ENCODE assay signal across 21 cellular contexts in the genomic region with DNA sequence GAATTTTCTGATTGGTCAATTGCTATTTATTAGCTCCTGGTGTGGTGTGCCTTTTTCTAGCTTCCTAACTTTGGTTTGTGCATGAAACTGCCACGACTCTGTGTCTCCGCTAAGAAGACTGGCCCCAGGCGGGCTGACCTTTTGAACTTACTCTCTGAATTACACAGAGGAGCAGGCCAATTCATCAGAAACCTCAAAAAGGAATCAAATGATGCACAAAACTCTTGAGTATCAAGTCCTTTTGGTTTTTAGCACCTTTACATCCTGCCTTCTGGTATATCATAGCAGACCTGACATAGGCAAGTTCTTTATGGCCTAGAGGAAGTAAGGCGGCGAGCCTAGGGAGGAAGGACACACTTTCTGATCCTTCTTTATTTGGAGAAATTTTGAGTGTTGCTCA. TPM values are rescaled to one million over a fixed set of nuclear protein-coding genes. Genes with fewer than 3 reads are reported as not detected.
A peak's percentile ranks its signal among the peaks of the same experiment; 100 is the strongest.
DNase-seq lines count a peak whose midpoint lies in the region; ATAC-seq, FAIRE-seq and TF ChIP-seq lines count a peak whose summit lies in the region.
"Had no signal": no experiment of that assay in that cellular context is flagged by ENCODE, and none has a peak within 500 bp of the region (broad histone marks: within the 10 kb centered on the region; RNA-seq: fewer than 3 reads in every experiment).

No MANE protein-coding gene starts in this region.

- H3K9me3 Mint-ChIP-seq in CD8-positive, alpha-beta memory T cell = no peaks in the 10 kb centered on the region
- no peaks in the 10 kb centered on the region for H3K9me3 Mint-ChIP-seq in activated CD8-positive, alpha-beta T cell treated with anti-CD3 and anti-CD28 coated beads, Interleukin-2, amount 10 ng/mL, durations not matched to agents 7 days and 5 days (ENCODE audit: insufficient read depth)
- H3K9me3 Mint-ChIP-seq in naive thymus-derived CD4-positive, alpha-beta T cell = no peaks in the 10 kb centered on the region

- H3K4ac ChIP-seq in mesendoderm (ENCODE audit: low read depth, low read length) = no peak overlapping the region

- H4K5ac ChIP-seq in mesendoderm (ENCODE audit: low read length) = no peak overlapping the region

- H3K27ac Mint-ChIP-seq in CD8-positive, alpha-beta memory T cell = peak overlapping the region; percentile 82 to 97 (median 90)
- peak overlapping the region; percentile 73 for H3K27ac Mint-ChIP-seq in activated CD8-positive, alpha-beta T cell treated with anti-CD3 and anti-CD28 coated beads, Interleukin-2, amount 10 ng/mL, durations not matched to agents 7 days and 5 days
- H3K27ac Mint-ChIP-seq in naive thymus-derived CD4-positive, alpha-beta T cell = peak overlapping the region in 8 of 9 donors; percentile 19 to 89 (median 68)
- H3K27ac Mint-ChIP-seq: H9 had no signal

- H2BK5ac ChIP-seq in mesendoderm (ENCODE audit: low read length) = no peak overlapping the region

- no peak overlapping the region for H3K27ac ChIP-seq in CD8-positive, alpha-beta memory T cell (ENCODE audit: low read depth, low read length)
- no peak overlapping the region for H3K27ac ChIP-seq in naive thymus-derived CD4-positive, alpha-beta T cell (ENCODE audit: low read depth, low read length)
- H3K27ac ChIP-seq in breast epithelium (no peak overlapping the region), substantia nigra (ENCODE audit: low read depth, low read length, poor library complexity, severe bottlenecking) (no peak overlapping the region), mesendoderm (ENCODE audit: low read depth, low read length) (no peak overlapping the region)
- H3K27ac ChIP-seq: cardiac muscle cell, gastrocnemius medialis, pancreas, VCaP had no signal

- no CpG with 5 or more reads among the region's 5 CpGs for WGBS in mesendoderm (ENCODE audit: extremely low coverage, insufficient coverage, low lambda C conversion rate)

- FAIRE-seq in GM18507 (lab: Jason Lieb, UNC) = peak; percentile 79
- FAIRE-seq: pancreas had no signal

- no peak overlapping the region for H3K4me2 ChIP-seq in mesendoderm (ENCODE audit: low read length)
- H3K4me2 ChIP-seq: smooth muscle cell had no signal

- H2AK5ac ChIP-seq in mesendoderm (ENCODE audit: low read length) = no peak overlapping the region

- H3K36me3 Mint-ChIP-seq in CD8-positive, alpha-beta memory T cell = peaks cover 0 to 3% (median 0%) of the 10 kb centered on the region in 3 donors
- H3K36me3 Mint-ChIP-seq in activated CD8-positive, alpha-beta T cell treated with anti-CD3 and anti-CD28 coated beads, Interleukin-2, amount 10 ng/mL, durations not matched to agents 7 days and 5 days (ENCODE audit: low read depth) = no peaks in the 10 kb centered on the region
- no peaks in the 10 kb centered on the region for H3K36me3 Mint-ChIP-seq in naive thymus-derived CD4-positive, alpha-beta T cell

- no peak overlapping the region for H4K8ac ChIP-seq in mesendoderm (ENCODE audit: low read depth, low read length)

- H3K79me1 ChIP-seq in mesendoderm (ENCODE audit: low read length) = no peaks in the 10 kb centered on the region

- CTCF ChIA-PET in CD8-positive, alpha-beta memory T cell (lab: Charles Lee) = no interaction called here
- CTCF ChIA-PET in activated CD8-positive, alpha-beta T cell treated with anti-CD3 and anti-CD28 coated beads, Interleukin-2, amount 10 ng/mL, durations not matched to agents 7 days and 5 days (lab: Charles Lee) = interaction anchor here (3.5 kb wide), 1 partner anchor 13 kb away, joined by 12 read pairs; no protein-coding TSS in a partner anchor
- CTCF ChIA-PET in naive thymus-derived CD4-positive, alpha-beta T cell (lab: Charles Lee) = no interaction called here

- H3K36me3 ChIP-seq in CD8-positive, alpha-beta memory T cell (ENCODE audit: insufficient read depth, low read length) = no peaks in the 10 kb centered on the region
- H3K36me3 ChIP-seq in naive thymus-derived CD4-positive, alpha-beta T cell (ENCODE audit: control insufficient read depth in 2 of 3, insufficient read depth in 3 of 3, low read length in 3 of 3) = no peaks in the 10 kb centered on the region
- H3K36me3 ChIP-seq in breast epithelium (no peaks in the 10 kb centered on the region), mesendoderm (ENCODE audit: control insufficient read depth, insufficient read depth, low read length) (no peaks in the 10 kb centered on the region)
- H3K36me3 ChIP-seq: cardiac muscle cell, gastrocnemius medialis, pancreas had no signal

- peaks cover 37% of the 10 kb centered on the region for H3K4me1 ChIP-seq in CD8-positive, alpha-beta memory T cell (ENCODE audit: insufficient read depth, low read length)
- peaks cover 24 to 33% of the 10 kb centered on the region in 2 donors for H3K4me1 ChIP-seq in naive thymus-derived CD4-positive, alpha-beta T cell (ENCODE audit: control insufficient read depth in 2 of 2, insufficient read depth in 2 of 2, low read length in 2 of 2)
- H3K4me1 ChIP-seq in breast epithelium = no peaks in the 10 kb centered on the region
- no peaks in the 10 kb centered on the region for H3K4me1 ChIP-seq in mesendoderm (ENCODE audit: control insufficient read depth, low read depth, low read length)
- H3K4me1 ChIP-seq: gastrocnemius medialis, pancreas had no signal

- H3K18ac ChIP-seq in mesendoderm (ENCODE audit: low read length) = no peak overlapping the region

- H3K56ac ChIP-seq in mesendoderm (ENCODE audit: low read length) = no peak overlapping the region

- H3K79me2 ChIP-seq in mesendoderm (ENCODE audit: control insufficient read depth, insufficient read depth, low read length) = no peaks in the 10 kb centered on the region

- H3K4me1 Mint-ChIP-seq in CD8-positive, alpha-beta memory T cell = peaks cover 37 to 59% (median 54%) of the 10 kb centered on the region in 3 donors
- peaks cover 46% of the 10 kb centered on the region for H3K4me1 Mint-ChIP-seq in activated CD8-positive, alpha-beta T cell treated with anti-CD3 and anti-CD28 coated beads, Interleukin-2, amount 10 ng/mL, durations not matched to agents 7 days and 5 days (ENCODE audit: low read depth)
- peaks cover 16 to 38% (median 28%) of the 10 kb centered on the region in 7 donors for H3K4me1 Mint-ChIP-seq in naive thymus-derived CD4-positive, alpha-beta T cell

- DNase-seq in CD8-positive, alpha-beta memory T cell = peak in 1 of 5 donors; percentile 28
- DNase-seq in GM18507 (ENCODE audit: extremely low spot score, insufficient read length, low read depth) (no peak), breast epithelium (ENCODE audit: low spot score in 2 of 2) (no peak), substantia nigra (lab: John Stamatoyannopoulos, UW) (no peak), mesendoderm (no peak)
- peak; percentile 46 for DNase-seq in activated CD8-positive, alpha-beta T cell treated with anti-CD3 and anti-CD28 coated beads, Interleukin-2, amount 10 ng/mL, durations not matched to agents 7 days and 5 days
- no peak for DNase-seq in naive thymus-derived CD4-positive, alpha-beta T cell
- DNase-seq: activated effector memory CD4-positive, alpha-beta T cell treated with Interleukin-2 at 50 U/mL for 16 hours; gastrocnemius medialis; H9; KBM-7; midbrain; NCI-H1417 treated with DMSO at 0.1 percent for 48 hours; NCI-H510A treated with DMSO at 0.1 percent for 48 hours; pancreas; PC-3 had no signal

- intact Hi-C loops in naive thymus-derived CD4-positive, alpha-beta T cell (cut with micrococcal nuclease) = no loop called here
- intact Hi-C loops in breast epithelium (cut with DNase I; ENCODE audit: low total_unique reads) = no loop called here

- H3K23ac ChIP-seq in mesendoderm (ENCODE audit: low read length) = no peak overlapping the region

- peak overlapping the region in 5 of 7 donors; percentile 19 to 76 (median 39) for H3K4me3 Mint-ChIP-seq in CD8-positive, alpha-beta memory T cell
- no peak overlapping the region for H3K4me3 Mint-ChIP-seq in activated CD8-positive, alpha-beta T cell treated with anti-CD3 and anti-CD28 coated beads, Interleukin-2, amount 10 ng/mL, durations not matched to agents 7 days and 5 days
- H3K4me3 Mint-ChIP-seq in naive thymus-derived CD4-positive, alpha-beta T cell = peak overlapping the region in 2 of 10 donors; percentile 32 to 68
- H3K4me3 Mint-ChIP-seq: H9 had no signal

- H3K27me3 ChIP-seq in CD8-positive, alpha-beta memory T cell (ENCODE audit: insufficient read depth, low read length, poor library complexity, severe bottlenecking) = no peaks in the 10 kb centered on the region
- H3K27me3 ChIP-seq in naive thymus-derived CD4-positive, alpha-beta T cell (ENCODE audit: control insufficient read depth in 2 of 2, insufficient read depth in 2 of 2, low read length in 2 of 2) = no peaks in the 10 kb centered on the region
- peaks cover 0 to 58% of the 10 kb centered on the region in 2 donors for H3K27me3 ChIP-seq in breast epithelium
- H3K27me3 ChIP-seq in mesendoderm (ENCODE audit: insufficient read depth, low read length, poor library complexity) = no peaks in the 10 kb centered on the region
- H3K27me3 ChIP-seq: cardiac muscle cell, gastrocnemius medialis had no signal

- H3K27me3 Mint-ChIP-seq in CD8-positive, alpha-beta memory T cell = peaks cover 0 to 7% of the 10 kb centered on the region in 2 donors
- no peaks in the 10 kb centered on the region for H3K27me3 Mint-ChIP-seq in activated CD8-positive, alpha-beta T cell treated with anti-CD3 and anti-CD28 coated beads, Interleukin-2, amount 10 ng/mL, durations not matched to agents 7 days and 5 days (ENCODE audit: low read depth)
- H3K27me3 Mint-ChIP-seq in naive thymus-derived CD4-positive, alpha-beta T cell = no peaks in the 10 kb centered on the region

- H3K9ac ChIP-seq in mesendoderm (ENCODE audit: low read length) = no peak overlapping the region

- POLR2A ChIA-PET in CD8-positive, alpha-beta memory T cell (lab: Charles Lee) = no interaction called here
- POLR2A ChIA-PET in activated CD8-positive, alpha-beta T cell treated with anti-CD3 and anti-CD28 coated beads, Interleukin-2, amount 10 ng/mL, durations not matched to agents 7 days and 5 days (lab: Charles Lee) = no interaction called here
- POLR2A ChIA-PET in naive thymus-derived CD4-positive, alpha-beta T cell (lab: Charles Lee) = no interaction called here

- H3K9me3 ChIP-seq in CD8-positive, alpha-beta memory T cell (ENCODE audit: low read length) = no peaks in the 10 kb centered on the region
- H3K9me3 ChIP-seq in naive thymus-derived CD4-positive, alpha-beta T cell (ENCODE audit: control insufficient read depth in 2 of 3, low read length in 3 of 3) = no peaks in the 10 kb centered on the region
- no peaks in the 10 kb centered on the region for H3K9me3 ChIP-seq in breast epithelium
- H3K9me3 ChIP-seq: gastrocnemius medialis, pancreas had no signal

- peak; percentile 64 for ATAC-seq in activated CD8-positive, alpha-beta T cell treated with anti-CD3 and anti-CD28 coated beads, Interleukin-2, amount 10 ng/mL, durations not matched to agents 7 days and 5 days
- ATAC-seq in naive thymus-derived CD4-positive, alpha-beta T cell = peak; percentile 34
- ATAC-seq: gastrocnemius medialis, pancreas, PC-3 had no signal

- no peak for TF ChIP-seq POLR2A in breast epithelium (IDR thresholded peaks at IDR 0.05)

- H2BK120ac ChIP-seq in mesendoderm (ENCODE audit: low read depth, low read length) = no peak overlapping the region

- no peak overlapping the region for H3K4me3 ChIP-seq in CD8-positive, alpha-beta memory T cell (ENCODE audit: low read length)
- H3K4me3 ChIP-seq in naive thymus-derived CD4-positive, alpha-beta T cell (ENCODE audit: low read length) = no peak overlapping the region
- H3K4me3 ChIP-seq in breast epithelium = no peak overlapping the region
- no peak overlapping the region for H3K4me3 ChIP-seq in mesendoderm (ENCODE audit: low read length)
- H3K4me3 ChIP-seq: cardiac muscle cell, gastrocnemius medialis, pancreas, smooth muscle cell had no signal

- H2BK15ac ChIP-seq in mesendoderm (replicated peaks; ENCODE audit: low read depth) = no peak overlapping the region

- no peak for TF ChIP-seq CTCF in breast epithelium (IDR thresholded peaks at IDR 0.05)

RNA-seq across cellular contexts. Expression of a gene that starts 17.6 kb away (rescaled TPM):
- under 1 TPM in 1 of 2 experiments, not detected in 1; 0.18 TPM for total RNA-seq in CD8-positive, alpha-beta memory T cell
- polyA plus RNA-seq in CD8-positive, alpha-beta memory T cell = 8.7 TPM
- total RNA-seq in activated CD8-positive, alpha-beta T cell treated with anti-CD3 and anti-CD28 coated beads, Interleukin-2, amount 10 ng/mL, durations not matched to agents 7 days and 5 days = 1 to 10 TPM; 1.3 to 1.5 TPM
- total RNA-seq in naive thymus-derived CD4-positive, alpha-beta T cell = 1 to 10 TPM in 4 of 5 experiments, under 1 TPM in 1; 0.58 to 4.7 (median 3.2) TPM
- polyA plus RNA-seq in naive thymus-derived CD4-positive, alpha-beta T cell = 10 to 100 TPM; 35.7 to 47.7 TPM
- total RNA-seq in breast epithelium = under 1 TPM in 1 of 3 donors, not detected in 2; 0.16 TPM
- polyA plus RNA-seq in mesendoderm (2013, experiment 1 of 2) = not detected
- 0.01 TPM for polyA plus RNA-seq in mesendoderm (2013, experiment 2 of 2)
- total RNA-seq: cardiac muscle cell, H9, pancreas, PC-3, smooth muscle cell had no signal
- polyA plus RNA-seq: BJ, cardiac muscle cell, pancreas, smooth muscle cell had no signal

RNA-seq across cellular contexts. Expression of a gene that starts 18.2 kb away (rescaled TPM):
- total RNA-seq in CD8-positive, alpha-beta memory T cell = not detected
- not detected for polyA plus RNA-seq in CD8-positive, alpha-beta memory T cell
- total RNA-seq in activated CD8-positive, alpha-beta T cell treated with anti-CD3 and anti-CD28 coated beads, Interleukin-2, amount 10 ng/mL, durations not matched to agents 7 days and 5 days = not detected
- not detected for total RNA-seq in naive thymus-derived CD4-positive, alpha-beta T cell
- polyA plus RNA-seq in naive thymus-derived CD4-positive, alpha-beta T cell = not detected
- not detected for total RNA-seq in breast epithelium
- polyA plus RNA-seq in mesendoderm (2013, experiment 1 of 2) = not detected
- polyA plus RNA-seq in mesendoderm (2013, experiment 2 of 2) = not detected
- total RNA-seq: cardiac muscle cell, gastrocnemius medialis, H9, pancreas, smooth muscle cell, urinary bladder had no signal
- polyA plus RNA-seq: BJ, cardiac muscle cell, pancreas, smooth muscle cell, urinary bladder had no signal

RNA-seq across cellular contexts. Expression of a gene that starts 55.8 kb away (rescaled TPM):
- not detected for total RNA-seq in CD8-positive, alpha-beta memory T cell
- not detected for polyA plus RNA-seq in CD8-positive, alpha-beta memory T cell
- total RNA-seq in activated CD8-positive, alpha-beta T cell treated with anti-CD3 and anti-CD28 coated beads, Interleukin-2, amount 10 ng/mL, durations not matched to agents 7 days and 5 days = not detected
- total RNA-seq in naive thymus-derived CD4-positive, alpha-beta T cell = not detected
- not detected for polyA plus RNA-seq in naive thymus-derived CD4-positive, alpha-beta T cell
- not detected for total RNA-seq in breast epithelium
- not detected for polyA plus RNA-seq in mesendoderm (2013, experiment 1 of 2)
- polyA plus RNA-seq in mesendoderm (2013, experiment 2 of 2) = not detected
- total RNA-seq: cardiac muscle cell, gastrocnemius medialis, H9, pancreas, PC-3, smooth muscle cell, urinary bladder had no signal
- polyA plus RNA-seq: BJ, cardiac muscle cell, pancreas, smooth muscle cell, urinary bladder had no signal
